ENCODE assay signal across 3 cellular contexts in the genomic region with DNA sequence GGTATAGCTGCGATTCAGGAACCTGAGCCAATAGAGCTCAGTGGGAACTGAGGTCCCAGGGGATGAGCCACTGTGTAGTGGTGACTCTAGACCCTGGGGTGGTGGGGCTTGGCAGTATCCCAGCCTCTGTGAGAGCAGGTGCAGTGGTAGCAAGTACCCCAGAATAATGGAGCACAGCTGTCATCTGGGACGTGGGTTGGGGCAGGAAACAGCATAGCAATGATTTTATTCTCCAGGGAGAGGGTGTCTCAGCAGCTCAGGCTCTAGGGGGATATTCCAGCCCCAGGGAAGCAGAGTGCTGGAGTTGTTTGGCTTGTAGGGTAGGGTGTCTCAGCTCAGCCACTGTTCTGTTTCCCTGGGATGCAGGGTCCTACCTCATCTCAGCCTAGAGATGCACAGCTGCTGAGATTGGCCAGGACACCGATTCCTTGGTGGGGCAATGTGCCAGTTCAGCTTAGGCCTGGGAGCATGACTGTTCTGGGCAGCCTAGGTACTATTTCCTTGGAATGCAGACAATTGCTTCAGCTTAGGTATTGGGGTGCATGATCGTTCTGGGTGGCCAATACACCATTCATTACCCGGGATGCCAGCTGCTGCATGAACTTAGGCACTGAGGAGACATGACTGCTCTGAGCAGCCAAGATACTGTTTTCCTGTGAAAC.
TF ChIP-seq lines count a peak whose summit lies in the region.

No MANE protein-coding gene starts in this region.

TF ChIP-seq in SK-N-SH treated with all-trans-retinoic acid at 6 μM for 48 hours, 23 proteins besides CTCF, POLR2A, EP300 and RAD21 (continued from another document):
- TF ChIP-seq, protein P1, sequence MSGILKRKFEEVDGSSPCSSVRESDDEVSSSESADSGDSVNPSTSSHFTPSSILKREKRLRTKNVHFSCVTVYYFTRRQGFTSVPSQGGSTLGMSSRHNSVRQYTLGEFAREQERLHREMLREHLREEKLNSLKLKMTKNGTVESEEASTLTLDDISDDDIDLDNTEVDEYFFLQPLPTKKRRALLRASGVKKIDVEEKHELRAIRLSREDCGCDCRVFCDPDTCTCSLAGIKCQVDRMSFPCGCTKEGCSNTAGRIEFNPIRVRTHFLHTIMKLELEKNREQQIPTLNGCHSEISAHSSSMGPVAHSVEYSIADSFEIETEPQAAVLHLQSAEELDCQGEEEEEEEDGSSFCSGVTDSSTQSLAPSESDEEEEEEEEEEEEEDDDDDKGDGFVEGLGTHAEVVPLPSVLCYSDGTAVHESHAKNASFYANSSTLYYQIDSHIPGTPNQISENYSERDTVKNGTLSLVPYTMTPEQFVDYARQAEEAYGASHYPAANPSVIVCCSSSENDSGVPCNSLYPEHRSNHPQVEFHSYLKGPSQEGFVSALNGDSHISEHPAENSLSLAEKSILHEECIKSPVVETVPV (CRISPR knock-in tag; IDR thresholded peaks at IDR 0.05): no peak
- TF ChIP-seq ZNF8 (CRISPR knock-in tag; IDR thresholded peaks at IDR 0.05) (no peak), ESRRG (CRISPR knock-in tag; IDR thresholded peaks at IDR 0.05) (no peak), ZC3H10 (CRISPR knock-in tag; IDR thresholded peaks at IDR 0.05) (no peak), TOX (CRISPR knock-in tag; IDR thresholded peaks at IDR 0.05; ENCODE audit: borderline replicate concordance) (no peak), BACH2 (CRISPR knock-in tag; IDR thresholded peaks at IDR 0.05; ENCODE audit: borderline replicate concordance) (no peak)
- TF ChIP-seq, protein P2, sequence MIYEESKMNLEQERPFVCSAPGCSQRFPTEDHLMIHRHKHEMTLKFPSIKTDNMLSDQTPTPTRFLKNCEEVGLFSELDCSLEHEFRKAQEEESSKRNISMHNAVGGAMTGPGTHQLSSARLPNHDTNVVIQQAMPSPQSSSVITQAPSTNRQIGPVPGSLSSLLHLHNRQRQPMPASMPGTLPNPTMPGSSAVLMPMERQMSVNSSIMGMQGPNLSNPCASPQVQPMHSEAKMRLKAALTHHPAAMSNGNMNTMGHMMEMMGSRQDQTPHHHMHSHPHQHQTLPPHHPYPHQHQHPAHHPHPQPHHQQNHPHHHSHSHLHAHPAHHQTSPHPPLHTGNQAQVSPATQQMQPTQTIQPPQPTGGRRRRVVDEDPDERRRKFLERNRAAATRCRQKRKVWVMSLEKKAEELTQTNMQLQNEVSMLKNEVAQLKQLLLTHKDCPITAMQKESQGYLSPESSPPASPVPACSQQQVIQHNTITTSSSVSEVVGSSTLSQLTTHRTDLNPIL (CRISPR knock-in tag; IDR thresholded peaks at IDR 0.05; ENCODE audit: low read depth): no peak

TF ChIP-seq in SK-N-SH, 30 proteins besides CTCF, POLR2A, EP300 and RAD21 (continued from another document):
- TF ChIP-seq, protein P3, sequence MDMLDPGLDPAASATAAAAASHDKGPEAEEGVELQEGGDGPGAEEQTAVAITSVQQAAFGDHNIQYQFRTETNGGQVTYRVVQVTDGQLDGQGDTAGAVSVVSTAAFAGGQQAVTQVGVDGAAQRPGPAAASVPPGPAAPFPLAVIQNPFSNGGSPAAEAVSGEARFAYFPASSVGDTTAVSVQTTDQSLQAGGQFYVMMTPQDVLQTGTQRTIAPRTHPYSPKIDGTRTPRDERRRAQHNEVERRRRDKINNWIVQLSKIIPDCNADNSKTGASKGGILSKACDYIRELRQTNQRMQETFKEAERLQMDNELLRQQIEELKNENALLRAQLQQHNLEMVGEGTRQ (IDR thresholded peaks at IDR 0.05; ENCODE audit: borderline replicate concordance, low read depth, low read length): no peak
- no peak for TF ChIP-seq JUND (IDR thresholded peaks at IDR 0.05)
- TF ChIP-seq FOSL2 (IDR thresholded peaks at IDR 0.05; ENCODE audit: borderline replicate concordance, low read depth): no peak
- no peak for TF ChIP-seq SIN3A (IDR thresholded peaks at IDR 0.05; ENCODE audit: borderline replicate concordance, low read depth, low read length)

TF ChIP-seq in K562, 482 proteins besides CTCF, POLR2A, EP300 and RAD21 (continued from another document):
- TF ChIP-seq, protein P4, sequence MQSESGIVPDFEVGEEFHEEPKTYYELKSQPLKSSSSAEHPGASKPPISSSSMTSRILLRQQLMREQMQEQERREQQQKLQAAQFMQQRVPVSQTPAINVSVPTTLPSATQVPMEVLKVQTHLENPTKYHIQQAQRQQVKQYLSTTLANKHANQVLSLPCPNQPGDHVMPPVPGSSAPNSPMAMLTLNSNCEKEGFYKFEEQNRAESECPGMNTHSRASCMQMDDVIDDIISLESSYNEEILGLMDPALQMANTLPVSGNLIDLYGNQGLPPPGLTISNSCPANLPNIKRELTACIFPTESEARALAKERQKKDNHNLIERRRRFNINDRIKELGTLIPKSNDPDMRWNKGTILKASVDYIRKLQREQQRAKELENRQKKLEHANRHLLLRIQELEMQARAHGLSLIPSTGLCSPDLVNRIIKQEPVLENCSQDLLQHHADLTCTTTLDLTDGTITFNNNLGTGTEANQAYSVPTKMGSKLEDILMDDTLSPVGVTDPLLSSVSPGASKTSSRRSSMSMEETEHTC (IDR thresholded peaks at IDR 0.05): no peak
- TF ChIP-seq HNRNPH1 (optimal IDR thresholded peaks at IDR 0.05; ENCODE audit: low read depth, low read length): no peak
- no peak for TF ChIP-seq ZNF764 (CRISPR knock-in tag; IDR thresholded peaks at IDR 0.05; ENCODE audit: low read depth)
- no peak for TF ChIP-seq NEUROD1 (IDR thresholded peaks at IDR 0.05; ENCODE audit: borderline replicate concordance, low read depth, low read length, partially characterized antibody)
- TF ChIP-seq, protein P5, sequence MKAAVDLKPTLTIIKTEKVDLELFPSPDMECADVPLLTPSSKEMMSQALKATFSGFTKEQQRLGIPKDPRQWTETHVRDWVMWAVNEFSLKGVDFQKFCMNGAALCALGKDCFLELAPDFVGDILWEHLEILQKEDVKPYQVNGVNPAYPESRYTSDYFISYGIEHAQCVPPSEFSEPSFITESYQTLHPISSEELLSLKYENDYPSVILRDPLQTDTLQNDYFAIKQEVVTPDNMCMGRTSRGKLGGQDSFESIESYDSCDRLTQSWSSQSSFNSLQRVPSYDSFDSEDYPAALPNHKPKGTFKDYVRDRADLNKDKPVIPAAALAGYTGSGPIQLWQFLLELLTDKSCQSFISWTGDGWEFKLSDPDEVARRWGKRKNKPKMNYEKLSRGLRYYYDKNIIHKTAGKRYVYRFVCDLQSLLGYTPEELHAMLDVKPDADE (conservative IDR thresholded peaks at IDR 0.05; ENCODE audit: control insufficient read depth, low read depth, low read length): no peak
- TF ChIP-seq, protein P6, sequence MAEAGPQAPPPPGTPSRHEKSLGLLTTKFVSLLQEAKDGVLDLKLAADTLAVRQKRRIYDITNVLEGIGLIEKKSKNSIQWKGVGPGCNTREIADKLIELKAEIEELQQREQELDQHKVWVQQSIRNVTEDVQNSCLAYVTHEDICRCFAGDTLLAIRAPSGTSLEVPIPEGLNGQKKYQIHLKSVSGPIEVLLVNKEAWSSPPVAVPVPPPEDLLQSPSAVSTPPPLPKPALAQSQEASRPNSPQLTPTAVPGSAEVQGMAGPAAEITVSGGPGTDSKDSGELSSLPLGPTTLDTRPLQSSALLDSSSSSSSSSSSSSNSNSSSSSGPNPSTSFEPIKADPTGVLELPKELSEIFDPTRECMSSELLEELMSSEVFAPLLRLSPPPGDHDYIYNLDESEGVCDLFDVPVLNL (CRISPR knock-in tag; IDR thresholded peaks at IDR 0.05; ENCODE audit: low read depth): no peak
- TF ChIP-seq, protein P7, sequence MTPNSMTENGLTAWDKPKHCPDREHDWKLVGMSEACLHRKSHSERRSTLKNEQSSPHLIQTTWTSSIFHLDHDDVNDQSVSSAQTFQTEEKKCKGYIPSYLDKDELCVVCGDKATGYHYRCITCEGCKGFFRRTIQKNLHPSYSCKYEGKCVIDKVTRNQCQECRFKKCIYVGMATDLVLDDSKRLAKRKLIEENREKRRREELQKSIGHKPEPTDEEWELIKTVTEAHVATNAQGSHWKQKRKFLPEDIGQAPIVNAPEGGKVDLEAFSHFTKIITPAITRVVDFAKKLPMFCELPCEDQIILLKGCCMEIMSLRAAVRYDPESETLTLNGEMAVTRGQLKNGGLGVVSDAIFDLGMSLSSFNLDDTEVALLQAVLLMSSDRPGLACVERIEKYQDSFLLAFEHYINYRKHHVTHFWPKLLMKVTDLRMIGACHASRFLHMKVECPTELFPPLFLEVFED (CRISPR knock-in tag; conservative IDR thresholded peaks at IDR 0.05): no peak
- TF ChIP-seq PTBP1 (IDR thresholded peaks at IDR 0.05; ENCODE audit: low read depth, low read length): no peak
- TF ChIP-seq ATF1 (CRISPR knock-in tag; IDR thresholded peaks at IDR 0.05): no peak
- TF ChIP-seq ATF1 (tag; IDR thresholded peaks at IDR 0.05): no peak
- no peak for TF ChIP-seq CREBBP (IDR thresholded peaks at IDR 0.05; ENCODE audit: low read depth, low read length)
- TF ChIP-seq BRD4 (IDR thresholded peaks at IDR 0.05): no peak
- TF ChIP-seq, protein P8, sequence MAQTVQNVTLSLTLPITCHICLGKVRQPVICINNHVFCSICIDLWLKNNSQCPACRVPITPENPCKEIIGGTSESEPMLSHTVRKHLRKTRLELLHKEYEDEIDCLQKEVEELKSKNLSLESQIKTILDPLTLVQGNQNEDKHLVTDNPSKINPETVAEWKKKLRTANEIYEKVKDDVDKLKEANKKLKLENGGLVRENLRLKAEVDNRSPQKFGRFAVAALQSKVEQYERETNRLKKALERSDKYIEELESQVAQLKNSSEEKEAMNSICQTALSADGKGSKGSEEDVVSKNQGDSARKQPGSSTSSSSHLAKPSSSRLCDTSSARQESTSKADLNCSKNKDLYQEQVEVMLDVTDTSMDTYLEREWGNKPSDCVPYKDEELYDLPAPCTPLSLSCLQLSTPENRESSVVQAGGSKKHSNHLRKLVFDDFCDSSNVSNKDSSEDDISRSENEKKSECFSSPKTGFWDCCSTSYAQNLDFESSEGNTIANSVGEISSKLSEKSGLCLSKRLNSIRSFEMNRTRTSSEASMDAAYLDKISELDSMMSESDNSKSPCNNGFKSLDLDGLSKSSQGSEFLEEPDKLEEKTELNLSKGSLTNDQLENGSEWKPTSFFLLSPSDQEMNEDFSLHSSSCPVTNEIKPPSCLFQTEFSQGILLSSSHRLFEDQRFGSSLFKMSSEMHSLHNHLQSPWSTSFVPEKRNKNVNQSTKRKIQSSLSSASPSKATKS (CRISPR knock-in tag; IDR thresholded peaks at IDR 0.05): no peak
- TF ChIP-seq SMARCA4 (IDR thresholded peaks at IDR 0.05): no peak
- no peak for TF ChIP-seq ESRRA (IDR thresholded peaks at IDR 0.05; ENCODE audit: borderline replicate concordance, low read depth)
- TF ChIP-seq ZNF253 (CRISPR knock-in tag; conservative IDR thresholded peaks at IDR 0.05): no peak
- TF ChIP-seq, protein P9, sequence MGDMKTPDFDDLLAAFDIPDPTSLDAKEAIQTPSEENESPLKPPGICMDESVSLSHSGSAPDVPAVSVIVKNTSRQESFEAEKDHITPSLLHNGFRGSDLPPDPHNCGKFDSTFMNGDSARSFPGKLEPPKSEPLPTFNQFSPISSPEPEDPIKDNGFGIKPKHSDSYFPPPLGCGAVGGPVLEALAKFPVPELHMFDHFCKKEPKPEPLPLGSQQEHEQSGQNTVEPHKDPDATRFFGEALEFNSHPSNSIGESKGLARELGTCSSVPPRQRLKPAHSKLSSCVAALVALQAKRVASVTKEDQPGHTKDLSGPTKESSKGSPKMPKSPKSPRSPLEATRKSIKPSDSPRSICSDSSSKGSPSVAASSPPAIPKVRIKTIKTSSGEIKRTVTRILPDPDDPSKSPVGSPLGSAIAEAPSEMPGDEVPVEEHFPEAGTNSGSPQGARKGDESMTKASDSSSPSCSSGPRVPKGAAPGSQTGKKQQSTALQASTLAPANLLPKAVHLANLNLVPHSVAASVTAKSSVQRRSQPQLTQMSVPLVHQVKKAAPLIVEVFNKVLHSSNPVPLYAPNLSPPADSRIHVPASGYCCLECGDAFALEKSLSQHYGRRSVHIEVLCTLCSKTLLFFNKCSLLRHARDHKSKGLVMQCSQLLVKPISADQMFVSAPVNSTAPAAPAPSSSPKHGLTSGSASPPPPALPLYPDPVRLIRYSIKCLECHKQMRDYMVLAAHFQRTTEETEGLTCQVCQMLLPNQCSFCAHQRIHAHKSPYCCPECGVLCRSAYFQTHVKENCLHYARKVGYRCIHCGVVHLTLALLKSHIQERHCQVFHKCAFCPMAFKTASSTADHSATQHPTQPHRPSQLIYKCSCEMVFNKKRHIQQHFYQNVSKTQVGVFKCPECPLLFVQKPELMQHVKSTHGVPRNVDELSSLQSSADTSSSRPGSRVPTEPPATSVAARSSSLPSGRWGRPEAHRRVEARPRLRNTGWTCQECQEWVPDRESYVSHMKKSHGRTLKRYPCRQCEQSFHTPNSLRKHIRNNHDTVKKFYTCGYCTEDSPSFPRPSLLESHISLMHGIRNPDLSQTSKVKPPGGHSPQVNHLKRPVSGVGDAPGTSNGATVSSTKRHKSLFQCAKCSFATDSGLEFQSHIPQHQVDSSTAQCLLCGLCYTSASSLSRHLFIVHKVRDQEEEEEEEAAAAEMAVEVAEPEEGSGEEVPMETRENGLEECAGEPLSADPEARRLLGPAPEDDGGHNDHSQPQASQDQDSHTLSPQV (IDR thresholded peaks at IDR 0.05): no peak
- TF ChIP-seq SMARCC2 (IDR thresholded peaks at IDR 0.05; ENCODE audit: low read depth): no peak
